In the genomic region with DNA sequence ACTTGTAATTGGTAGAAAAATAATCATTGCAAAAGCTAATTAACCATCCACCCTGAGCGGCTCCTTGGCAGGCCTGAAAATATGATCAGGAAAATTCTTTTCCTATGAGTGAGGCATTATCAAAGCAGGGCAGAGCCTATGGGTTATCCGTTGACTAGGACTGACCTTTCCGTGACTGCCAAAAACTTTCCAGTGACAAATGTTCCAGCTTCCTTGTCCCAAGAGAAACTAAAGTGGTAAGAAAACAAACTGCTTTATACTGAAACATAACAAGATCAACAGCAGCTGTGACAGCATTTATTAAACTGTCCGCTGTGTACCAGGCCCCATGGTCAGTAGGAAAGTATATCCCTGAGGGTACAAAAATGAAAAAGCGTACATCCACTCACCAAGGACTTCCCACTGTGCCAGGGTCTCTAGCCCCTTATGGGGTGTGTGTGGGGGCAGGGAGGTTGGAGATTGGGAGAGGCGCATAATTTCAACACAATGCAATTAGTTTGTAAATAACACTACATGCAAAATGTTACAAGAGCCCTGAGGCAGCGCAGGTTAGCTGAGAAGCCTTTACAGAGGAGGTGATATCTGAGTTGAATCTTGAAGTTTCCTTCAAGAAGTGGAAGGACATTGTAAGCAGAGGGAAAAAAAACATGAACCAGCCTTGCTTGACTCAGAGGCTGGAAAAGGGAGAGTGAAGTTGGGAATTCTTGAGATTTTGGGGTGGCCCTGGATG, we compare ENCODE assay signal across 10 cellular contexts.
DNase-seq lines count a peak whose midpoint lies in the region; ATAC-seq lines count a peak whose summit lies in the region.
"Had no signal": no experiment of that assay in that cellular context is flagged by ENCODE, and none has a peak within 500 bp of the region (broad histone marks: within the 10 kb centered on the region; RNA-seq: fewer than 3 reads in every experiment).

No MANE protein-coding gene starts in this region.

- H3K4me3 ChIP-seq in HUES48 (ENCODE audit: low read depth, low read length): peak overlapping the region; percentile 10; the same call in 1 of the 2 replicates

- no peak overlapping the region for H3K9ac ChIP-seq in HUES48 (ENCODE audit: low read depth, low read length)

- no peaks in the 10 kb centered on the region for H3K36me3 ChIP-seq in HUES48 (ENCODE audit: control insufficient read depth, insufficient read depth, low read length)

- 0 out of 2 replicates have a peak, but pooled peaks cover 3% of the 10 kb centered on the region for H3K27me3 ChIP-seq in HUES48 (ENCODE audit: control insufficient read depth, insufficient read depth, low read length)

- DNase-seq in amniotic stem cell (lab: John Stamatoyannopoulos, UW) (peak; percentile 26), hepatic stellate cell (ENCODE audit: low spot score) (peak; percentile 54), NCI-H1048 (lab: John Stamatoyannopoulos, UW) (no peak), C1 segment of cervical spinal cord (lab: John Stamatoyannopoulos, UW) (no peak), DMS 273 treated with DMSO at 0.1 percent for 48 hours (lab: John Stamatoyannopoulos, UW) (no peak)
- no peak for DNase-seq in stimulated activated naive CD8-positive, alpha-beta T cell treated with anti-CD3 and anti-CD28 coated beads, Interleukin-15, amount 100 ng/mL, for 72 hours
- DNase-seq: stimulated activated naive CD4-positive, alpha-beta T cell treated with Interleukin-2 at 50 U/mL for 16 hours had no signal

- H3K4me3 Mint-ChIP-seq in stimulated activated naive CD8-positive, alpha-beta T cell treated with anti-CD3 and anti-CD28 coated beads, Interleukin-15, amount 100 ng/mL, for 72 hours: no peak overlapping the region

- H3K4me1 Mint-ChIP-seq in stimulated activated naive CD8-positive, alpha-beta T cell treated with anti-CD3 and anti-CD28 coated beads, Interleukin-15, amount 100 ng/mL, for 72 hours: peaks cover 34% of the 10 kb centered on the region

- H3K9me3 ChIP-seq in HUES48 (ENCODE audit: control insufficient read depth, insufficient read depth, low read length): no peaks in the 10 kb centered on the region

- H3K4me1 ChIP-seq in HUES48 (ENCODE audit: control insufficient read depth, insufficient read depth, low read length): peaks cover 47% of the 10 kb centered on the region

- no peaks in the 10 kb centered on the region for H3K27me3 Mint-ChIP-seq in stimulated activated naive CD8-positive, alpha-beta T cell treated with anti-CD3 and anti-CD28 coated beads, Interleukin-15, amount 100 ng/mL, for 72 hours

- H3K9me3 Mint-ChIP-seq in stimulated activated naive CD8-positive, alpha-beta T cell treated with anti-CD3 and anti-CD28 coated beads, Interleukin-15, amount 100 ng/mL, for 72 hours: no peaks in the 10 kb centered on the region

- H3K27ac Mint-ChIP-seq in stimulated activated naive CD8-positive, alpha-beta T cell treated with anti-CD3 and anti-CD28 coated beads, Interleukin-15, amount 100 ng/mL, for 72 hours: peak overlapping the region; percentile 19 to 34

- no peak overlapping the region for H3K27ac ChIP-seq in HUES48 (ENCODE audit: low read depth, low read length)

- no peak for ATAC-seq in stimulated activated naive CD8-positive, alpha-beta T cell treated with anti-CD3 and anti-CD28 coated beads, Interleukin-15, amount 100 ng/mL, for 72 hours
- ATAC-seq in GM19035 (IDR thresholded peaks at IDR 0.05; ENCODE audit: unreplicated experiment): no peak
- ATAC-seq: activated CD4-positive, CD25-positive, alpha-beta regulatory T cell treated with anti-CD3 and anti-CD28 coated beads, Interleukin-2, amount 50 U/mL, for 24 hours had no signal

Comparison
In these comparisons a context has a peak if more than half of its experiments do, and no peak if none do; other contexts are left out.
1. DNase-seq: peak in amniotic stem cell (single experiment) and hepatic stellate cell (single experiment); none in stimulated activated naive CD8-positive, alpha-beta T cell treated with anti-CD3 and anti-CD28 coated beads, Interleukin-15, amount 100 ng/mL, for 72 hours (0 of 2), NCI-H1048 (single experiment), C1 segment of cervical spinal cord (0 of 14) and DMS 273 treated with DMSO at 0.1 percent for 48 hours (single experiment).